Comparison of ENCODE assay signal across 8 cellular contexts in genomic region chr11:68213555-68214172, GRCh38. TPM values are rescaled to one million over a fixed set of nuclear protein-coding genes. Genes with fewer than 3 reads are reported as not detected.
DNase-seq lines count a peak whose midpoint lies in the region; ATAC-seq lines count a peak whose summit lies in the region.

No MANE protein-coding gene starts in this region.

- peak; percentile 44 for ATAC-seq in HG03064 (IDR thresholded peaks at IDR 0.05; ENCODE audit: low read depth, unreplicated experiment)

- DNase-seq in NCI-H524 (lab: John Stamatoyannopoulos, UW), result peak; percentile 75 to 92
- DNase-seq in NCI-H524 treated with DMSO at 0.1 percent for 48 hours (lab: John Stamatoyannopoulos, UW), result no peak
- DNase-seq in NCI-H2227 treated with DMSO at 0.1 percent for 48 hours (lab: John Stamatoyannopoulos, UW), result peak; percentile 90
- DNase-seq in activated CD4-positive, alpha-beta T cell treated with anti-CD3 and anti-CD28 coated beads for 24 hours (ENCODE audit: low read depth in 2 of 2), result peak; percentile 59 to 70
- peak; percentile 82 for DNase-seq in cerebellum (ENCODE audit: low spot score)
- DNase-seq in kidney glomerular epithelial cell (lab: John Stamatoyannopoulos, UW), result peak; percentile 78
- peak; percentile 71 to 73 for DNase-seq in stimulated activated CD4-positive, alpha-beta T cell treated with anti-CD3 and anti-CD28 coated beads, Interleukin-15, amount 100 ng/mL, for 1 hour (ENCODE audit: low read depth in 1 of 2, low spot score in 1 of 2)

RNA-seq across cellular contexts. Expression of gene KMT5B, which starts 0.6 kb away (rescaled TPM):
- total RNA-seq in cerebellum, result 105 TPM

RNA-seq across cellular contexts. Expression of gene C11orf24, which starts 58.1 kb away (rescaled TPM):
- total RNA-seq in cerebellum, result 10.6 TPM
